8 cellular contexts compared by ENCODE assay signal in the genomic region with DNA sequence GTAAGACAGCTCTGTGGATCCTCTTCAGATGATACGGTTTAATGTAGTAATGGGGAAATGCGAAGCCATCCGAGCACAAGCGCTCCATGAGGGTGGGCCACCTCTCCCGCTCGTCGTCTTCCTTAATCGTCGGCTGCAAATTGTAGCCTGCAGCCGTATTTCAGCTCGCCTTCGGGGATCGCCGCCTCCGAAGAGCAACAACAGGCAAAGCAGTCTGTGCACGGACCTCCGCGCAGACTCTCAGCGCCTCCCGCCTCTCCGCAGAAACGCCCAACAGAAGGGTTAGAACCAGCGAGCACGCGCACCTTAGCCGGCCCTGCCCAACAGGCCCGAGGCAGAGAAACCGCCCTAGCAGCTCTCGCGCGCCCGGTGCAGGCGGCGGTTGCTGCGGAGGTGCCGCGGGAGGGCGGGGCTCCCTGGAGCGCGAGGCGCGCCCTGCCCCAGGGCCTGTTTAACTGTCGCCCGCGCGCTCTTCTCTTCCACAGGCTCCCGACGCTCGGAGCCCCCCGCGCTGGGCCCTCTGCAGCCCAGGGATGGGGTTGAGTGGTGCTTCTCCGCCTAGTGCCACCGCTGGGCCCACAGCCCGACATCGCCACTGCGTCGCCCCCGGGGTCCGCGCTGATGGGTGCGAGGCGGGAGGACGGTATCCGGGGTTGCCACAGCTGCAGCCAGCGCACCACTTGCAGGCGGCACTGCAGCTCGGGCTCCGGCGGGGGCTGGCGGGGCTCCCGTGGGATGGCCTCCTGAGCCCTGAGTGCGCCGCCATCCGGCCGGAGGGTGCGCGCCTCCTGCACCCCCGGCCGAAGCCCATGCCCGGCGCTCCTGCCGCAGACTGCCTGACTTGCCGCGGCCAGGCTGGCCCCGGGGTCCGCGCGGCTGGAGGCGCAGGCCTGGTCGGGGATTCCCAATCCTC. TPM values are rescaled to one million over a fixed set of nuclear protein-coding genes. Genes with fewer than 3 reads are reported as not detected.
A peak's percentile ranks its signal among the peaks of the same experiment; 100 is the strongest.
DNase-seq lines count a peak whose midpoint lies in the region; ATAC-seq, FAIRE-seq and TF ChIP-seq lines count a peak whose summit lies in the region.
"Not testable (repeated sequence)": the region's sequence is repeated elsewhere in the genome, so short reads cannot be mapped to it uniquely, and the experiment has no call there.

A gene (minus strand): TSS at position 280 of the 913 bp plus-strand sequence. CDS start 192 bp downstream, at position 88.

- TF ChIP-seq POLR2A in GM12891 (IDR thresholded peaks at IDR 0.05; ENCODE audit: low read depth, low read length): not testable (repeated sequence)
- TF ChIP-seq POLR2A in gastrocnemius medialis (IDR thresholded peaks at IDR 0.05): peak in 1 of 2 donors; percentile 22

- intact Hi-C loops in gastrocnemius medialis (cut with DNase I; ENCODE audit: low total_unique reads): loop anchor here (2.0 to 10.0 kb wide), 2 partner anchors 55 to 75 kb away; a partner anchor contains a TSS

- not testable (repeated sequence) for H4K20me1 ChIP-seq in Loucy (ENCODE audit: insufficient read depth, low read length, poor library complexity, severe bottlenecking)

- H2AFZ ChIP-seq in Loucy (ENCODE audit: low read length): peak within 1 kb of the TSS; percentile 99

- peak within 1 kb of the TSS; percentile 80 to 92 (median 92) for H3K27ac ChIP-seq in gastrocnemius medialis

- not testable (repeated sequence) for TF ChIP-seq CTCF in Loucy (conservative IDR thresholded peaks at IDR 0.05; ENCODE audit: low read length); gastrocnemius medialis (IDR thresholded peaks at IDR 0.05 in 4 of 5, conservative IDR thresholded peaks at IDR 0.05 in 1 of 5); type B pancreatic cell (conservative IDR thresholded peaks at IDR 0.05)

- DNase-seq in GM12891 (ENCODE audit: insufficient read length, low spot score) (peak; percentile 10), dermis blood vessel endothelial cell (peak; percentile 79), islet precursor cell (peak; percentile 95), gastrocnemius medialis (peak; percentile 25), type B pancreatic cell (ENCODE audit: extremely low spot score, unreplicated experiment) (peak; percentile 84)
- DNase-seq in activated CD8-positive, alpha-beta memory T cell treated with anti-CD3 and anti-CD28 coated beads for 4 hours (ENCODE audit: low read depth in 2 of 2): peak; percentile 2 to 38

- not testable (repeated sequence) for H3K27me3 Mint-ChIP-seq in type B pancreatic cell

- peak within 1 kb of the TSS; percentile 93 for H3K4me3 ChIP-seq in Loucy (ENCODE audit: low read length, poor library complexity, severe bottlenecking)
- peak within 1 kb of the TSS; percentile 75 to 93 (median 84) for H3K4me3 ChIP-seq in gastrocnemius medialis

- not testable (repeated sequence) for H3K4me1 ChIP-seq in Loucy (ENCODE audit: insufficient read depth, low read length, poor library complexity, severe bottlenecking); gastrocnemius medialis

- not testable (repeated sequence) for H3K9me2 ChIP-seq in Loucy (replicated peaks; ENCODE audit: low read depth, low read length)

- not testable (repeated sequence) for H3K36me3 Mint-ChIP-seq in type B pancreatic cell

- peak within 1 kb of the TSS; percentile 99 for H3K4me3 Mint-ChIP-seq in type B pancreatic cell

- not testable (repeated sequence) for FAIRE-seq in GM12891 (lab: Jason Lieb, UNC)

- ATAC-seq in HG02571 (IDR thresholded peaks at IDR 0.05; ENCODE audit: unreplicated experiment) (peak; percentile 72), gastrocnemius medialis (peak; percentile 70)

- not testable (repeated sequence) for H3F3A ChIP-seq in Loucy (ENCODE audit: low read depth)

- not testable (repeated sequence) for H3K79me2 ChIP-seq in Loucy (ENCODE audit: insufficient read depth, low read length)

- H3K4me2 ChIP-seq in Loucy (ENCODE audit: low read depth, low read length, poor library complexity, severe bottlenecking): peak within 1 kb of the TSS; percentile 89

- H3K9me3 Mint-ChIP-seq in type B pancreatic cell: not testable (repeated sequence)

- peak within 1 kb of the TSS; percentile 88 for H3K9ac ChIP-seq in Loucy (ENCODE audit: low read depth, low read length, poor library complexity, severe bottlenecking)

- not testable (repeated sequence) for H3K4me1 Mint-ChIP-seq in type B pancreatic cell (ENCODE audit: unreplicated experiment)

- in situ Hi-C loops in gastrocnemius medialis (cut with MboI; ENCODE audit: low sequenced_read_pairs in 4 of 4): loop anchor here in 2 of 4 donors (10.0 kb wide), 1 partner anchor 105 kb away; no protein-coding TSS in a partner anchor

- not testable (repeated sequence) for H3K9me3 ChIP-seq in Loucy (ENCODE audit: insufficient read depth, low read depth, low read length); gastrocnemius medialis

- H3K36me3 ChIP-seq in Loucy (ENCODE audit: insufficient read depth, low read length); gastrocnemius medialis: not testable (repeated sequence)

- not testable (repeated sequence) for H3K27me3 ChIP-seq in Loucy (ENCODE audit: insufficient read depth, low read length, poor library complexity, severe bottlenecking); gastrocnemius medialis

- H3K27ac Mint-ChIP-seq in type B pancreatic cell: peak within 1 kb of the TSS; percentile 98

RNA-seq across cellular contexts. Expression of the gene that starts here (rescaled TPM):
- polyA plus RNA-seq in GM12891 (2012; ENCODE audit: low read depth, missing spikeins): 6.4 TPM
- 41.0 and 67.0 TPM in 2 replicates for total RNA-seq in dermis blood vessel endothelial cell
- total RNA-seq in gastrocnemius medialis: 1 to 10 TPM; 1.1 to 3.9 (median 2.2) TPM
- 20.9 and 42.1 TPM in 2 replicates for total RNA-seq in type B pancreatic cell (ENCODE audit: low replicate concordance)

Comparison
In these comparisons a context has a peak if more than half of its experiments do, and no peak if none do; other contexts are left out.
1. Peak in every context shown above with its lines: DNase-seq, ATAC-seq, H3K4me3 ChIP-seq and H3K27ac ChIP-seq.
2. DNase-seq: peak in every context shown above with its lines; median percentile 95 in islet precursor cell; 84 in type B pancreatic cell; 79 in dermis blood vessel endothelial cell; 25 in gastrocnemius medialis; 20 in activated CD8-positive, alpha-beta memory T cell treated with anti-CD3 and anti-CD28 coated beads for 4 hours; 10 in GM12891.